ENCODE assay signal across 7 cellular contexts in genomic region chr1:221778535-221779142, GRCh38. TPM values are rescaled to one million over a fixed set of nuclear protein-coding genes. Genes with fewer than 3 reads are reported as not detected.
DNase-seq lines count a peak whose midpoint lies in the region; ATAC-seq and TF ChIP-seq lines count a peak whose summit lies in the region.

No MANE protein-coding gene starts in this region.

- H3K9me3 ChIP-seq in Caco-2: no peaks in the 10 kb centered on the region

- no peaks in the 10 kb centered on the region for H3K36me3 Mint-ChIP-seq in natural killer cell treated with Interleukin-12 subunit alpha and Interleukin-12 subunit beta and Interleukin-15 and Interleukin-18, amount 100 ng/mL, for 72 hours
- no peaks in the 10 kb centered on the region for H3K36me3 Mint-ChIP-seq in Calu3 (ENCODE audit: insufficient read depth, unreplicated experiment)
- H3K36me3 Mint-ChIP-seq in Caco-2 (ENCODE audit: insufficient read depth, unreplicated experiment): no peaks in the 10 kb centered on the region

- H3K36me3 ChIP-seq in Caco-2 (ENCODE audit: control insufficient read depth, insufficient read depth, low read length): no peaks in the 10 kb centered on the region

- H3K27me3 ChIP-seq in Caco-2 (replicated peaks; ENCODE audit: control insufficient read depth, insufficient read depth, low read length): no peaks in the 10 kb centered on the region

- H3K27me3 Mint-ChIP-seq in natural killer cell treated with Interleukin-12 subunit alpha and Interleukin-12 subunit beta and Interleukin-15 and Interleukin-18, amount 100 ng/mL, for 72 hours: no peaks in the 10 kb centered on the region
- no peaks in the 10 kb centered on the region for H3K27me3 Mint-ChIP-seq in Calu3 (ENCODE audit: unreplicated experiment)
- H3K27me3 Mint-ChIP-seq in Caco-2 (ENCODE audit: insufficient read depth, unreplicated experiment): peaks cover 4% of the 10 kb centered on the region

- no peak overlapping the region for H3K4me3 ChIP-seq in Caco-2 (ENCODE audit: low read depth, low read length)

- peak; percentile 53 for TF ChIP-seq POLR2A in GM19099 (IDR thresholded peaks at IDR 0.05; ENCODE audit: extremely low read depth, insufficient read length, low read depth)

- H3K4me1 ChIP-seq in Caco-2: 0 out of 2 replicates have a peak, but pooled peaks cover 8% of the 10 kb centered on the region

- H3K4me3 Mint-ChIP-seq in natural killer cell treated with Interleukin-12 subunit alpha and Interleukin-12 subunit beta and Interleukin-15 and Interleukin-18, amount 100 ng/mL, for 72 hours: peak overlapping the region; percentile 64
- H3K4me3 Mint-ChIP-seq in Calu3 (ENCODE audit: low read depth, unreplicated experiment) (no peak overlapping the region), Caco-2 (ENCODE audit: unreplicated experiment) (no peak overlapping the region)

- CTCF ChIA-PET in Calu3 (lab: Charles Lee) (interaction anchor here (1.0 to 1.5 kb wide), 2 partner anchors 10 to 37 kb away, joined by 3 to 4 read pairs; partner anchors contain the start of gene DUSP10), Caco-2 (lab: Charles Lee) (no interaction called here)

- POLR2A ChIA-PET in Caco-2 (lab: Charles Lee): no interaction called here

- ATAC-seq in HG02884 (IDR thresholded peaks at IDR 0.05; ENCODE audit: unreplicated experiment): peak; percentile 25
- ATAC-seq in natural killer cell treated with Interleukin-12 subunit alpha and Interleukin-12 subunit beta and Interleukin-15 and Interleukin-18, amount 100 ng/mL, for 72 hours: peak; percentile 67 to 79

- BruUV-seq in Calu3 (replicated peaks; lab: Mats Ljungman, UMichigan) (no TSS peak), Caco-2 (replicated peaks; lab: Mats Ljungman, UMichigan) (no TSS peak)

- intact Hi-C loops in Calu3 (cut with micrococcal nuclease; ENCODE audit: unreplicated experiment) (no loop called here), Caco-2 (cut with micrococcal nuclease; ENCODE audit: unreplicated experiment) (no loop called here)

- H3K4me1 Mint-ChIP-seq in natural killer cell treated with Interleukin-12 subunit alpha and Interleukin-12 subunit beta and Interleukin-15 and Interleukin-18, amount 100 ng/mL, for 72 hours (ENCODE audit: low read depth in 2 of 2): peaks cover 86 to 89% of the 10 kb centered on the region in 2 donors
- peaks cover 9% of the 10 kb centered on the region for H3K4me1 Mint-ChIP-seq in Calu3 (ENCODE audit: low read depth, unreplicated experiment)
- no peaks in the 10 kb centered on the region for H3K4me1 Mint-ChIP-seq in Caco-2 (ENCODE audit: low read depth, unreplicated experiment)

- no peaks in the 10 kb centered on the region for H3K9me3 Mint-ChIP-seq in natural killer cell treated with Interleukin-12 subunit alpha and Interleukin-12 subunit beta and Interleukin-15 and Interleukin-18, amount 100 ng/mL, for 72 hours
- H3K9me3 Mint-ChIP-seq in Calu3 (ENCODE audit: low read depth, unreplicated experiment) (no peaks in the 10 kb centered on the region), Caco-2 (ENCODE audit: unreplicated experiment) (no peaks in the 10 kb centered on the region)

- peak overlapping the region; percentile 75 to 99 for H3K27ac Mint-ChIP-seq in natural killer cell treated with Interleukin-12 subunit alpha and Interleukin-12 subunit beta and Interleukin-15 and Interleukin-18, amount 100 ng/mL, for 72 hours
- H3K27ac Mint-ChIP-seq in Calu3 (ENCODE audit: unreplicated experiment): no peak overlapping the region
- H3K27ac Mint-ChIP-seq in Caco-2 (ENCODE audit: unreplicated experiment): no peak overlapping the region

- peak; percentile 22 for DNase-seq in RPMI8226
- DNase-seq in natural killer cell treated with Interleukin-12 subunit alpha and Interleukin-12 subunit beta and Interleukin-15 and Interleukin-18, amount 100 ng/mL, for 72 hours (ENCODE audit: low spot score): peak; percentile 78
- DNase-seq in DMS153 (lab: John Stamatoyannopoulos, UW): no peak
- no peak for DNase-seq in Calu3
- DNase-seq in Caco-2: no peak

- TF ChIP-seq CTCF in Calu3 (IDR thresholded peaks at IDR 0.05; ENCODE audit: unreplicated experiment) (no peak), Caco-2 (IDR thresholded peaks at IDR 0.05; ENCODE audit: insufficient read depth in 1 of 2, low read depth in 1 of 2, low read length in 1 of 2, severe bottlenecking in 1 of 2, unreplicated experiment in 1 of 2) (no peak)

RNA-seq across cellular contexts. Expression of gene DUSP10, which starts 36.8 kb away (rescaled TPM):
- total RNA-seq in natural killer cell treated with Interleukin-12 subunit alpha and Interleukin-12 subunit beta and Interleukin-15 and Interleukin-18, amount 100 ng/mL, for 72 hours: 10 to 100 TPM; 43.3 to 85.2 TPM
- 55.1 and 58.2 TPM in 2 replicates for total RNA-seq in Calu3 (2022)
- 2.0 and 2.1 TPM in 2 replicates for total RNA-seq in Caco-2 (2022)

Comparison
In these comparisons a context has a peak if more than half of its experiments do, and no peak if none do; other contexts are left out.
1. DNase-seq: peak in RPMI8226 (single experiment) and natural killer cell treated with Interleukin-12 subunit alpha and Interleukin-12 subunit beta and Interleukin-15 and Interleukin-18, amount 100 ng/mL, for 72 hours (single experiment); none in DMS153 (single experiment), Calu3 (single experiment) and Caco-2 (0 of 2).
2. H3K27ac Mint-ChIP-seq: peak in natural killer cell treated with Interleukin-12 subunit alpha and Interleukin-12 subunit beta and Interleukin-15 and Interleukin-18, amount 100 ng/mL, for 72 hours (2 of 2); none in Calu3 (single experiment) and Caco-2 (single experiment).
3. RNA of gene DUSP10, which starts 36.8 kb away (total RNA-seq): 43.3 to 85.2 TPM in natural killer cell treated with Interleukin-12 subunit alpha and Interleukin-12 subunit beta and Interleukin-15 and Interleukin-18, amount 100 ng/mL, for 72 hours and 55.1 to 58.2 TPM in Calu3; 2.0 to 2.1 TPM in Caco-2; every median in the first group is over 10 times any median in the second.